In the genomic region with DNA sequence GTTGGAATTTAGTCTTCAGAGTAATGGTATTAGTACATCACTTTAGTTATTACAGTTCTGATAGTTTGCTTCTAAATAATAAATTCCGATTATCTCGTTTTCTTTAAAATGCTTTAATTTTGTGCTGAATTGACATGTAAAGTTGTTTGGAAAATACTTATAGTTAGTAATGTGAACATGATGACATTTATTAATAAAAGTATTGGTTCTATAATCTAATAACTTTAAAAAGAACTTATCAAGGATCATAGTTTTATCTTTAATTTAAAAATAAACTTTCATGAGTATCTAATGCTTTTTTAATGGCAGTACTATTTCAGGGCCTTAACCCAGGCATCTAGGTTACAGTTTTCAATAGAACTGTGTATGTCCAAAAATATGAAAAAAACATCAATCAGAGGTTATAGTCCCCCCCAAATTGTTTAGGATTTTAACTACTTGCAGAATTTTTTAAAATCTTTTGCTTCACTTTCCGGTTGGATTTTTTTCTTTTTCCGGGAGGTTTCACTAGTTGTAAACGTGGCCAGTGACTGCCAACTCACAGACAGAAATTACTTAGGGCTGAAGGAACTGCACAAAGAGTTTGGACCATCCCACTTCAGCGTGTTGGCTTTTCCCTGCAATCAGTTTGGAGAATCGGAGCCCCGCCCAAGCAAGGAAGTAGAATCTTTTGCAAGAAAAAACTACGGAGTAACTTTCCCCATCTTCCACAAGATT, we compare ENCODE assay signal across 9 cellular contexts. TPM values are rescaled to one million over a fixed set of nuclear protein-coding genes. Genes with fewer than 3 reads are reported as not detected.
DNase-seq lines count a peak whose midpoint lies in the region; ATAC-seq and TF ChIP-seq lines count a peak whose summit lies in the region.
"Had no signal": no experiment of that assay in that cellular context is flagged by ENCODE, and none has a peak within 500 bp of the region (broad histone marks: within the 10 kb centered on the region; RNA-seq: fewer than 3 reads in every experiment).

No MANE protein-coding gene starts in this region.

- H3K27me3 ChIP-seq in transverse colon (peaks cover 6% of the 10 kb centered on the region), dorsolateral prefrontal cortex (peaks cover 0 to 75% (median 30%) of the 10 kb centered on the region in 45 donors)

- no peak for ATAC-seq in GM21737 (IDR thresholded peaks at IDR 0.05; ENCODE audit: unreplicated experiment)
- ATAC-seq in HG03520 (IDR thresholded peaks at IDR 0.05; ENCODE audit: unreplicated experiment), result no peak

- TF ChIP-seq EP300 in transverse colon (IDR thresholded peaks at IDR 0.05; ENCODE audit: low read depth), result no peak

- no peaks in the 10 kb centered on the region for H3K9me3 ChIP-seq in transverse colon

- H3K4me3 ChIP-seq in transverse colon (peak overlapping the region in 3 of 4 donors; percentile 17 to 48 (median 29)), dorsolateral prefrontal cortex (peak overlapping the region in 23 of 59 donors; percentile 5 to 49 (median 28))

- no peak for TF ChIP-seq POLR2A in transverse colon (IDR thresholded peaks at IDR 0.05)

- H3K36me3 ChIP-seq in transverse colon, result no peaks in the 10 kb centered on the region

- 10 to 12% methylated on average over 5 to 9 of the region's 9 CpGs for WGBS in transverse colon (ENCODE audit: low coverage in 1 of 2), 2 donors

- H3K27ac ChIP-seq in transverse colon (peak overlapping the region; percentile 63 to 74 (median 65)), dorsolateral prefrontal cortex (no peak overlapping the region)

- peaks cover 0 to 15% (median 0%) of the 10 kb centered on the region in 4 donors for H3K4me1 ChIP-seq in transverse colon

- in situ Hi-C loops in transverse colon (cut with MboI; ENCODE audit: low pct_ligation_motif_present in 1 of 4, low pct_unique_long_range_greater_than_20kb in 1 of 4, low sequenced_read_pairs in 3 of 4), result loop anchor here (25.0 kb wide), 2 partner anchors 552 to 648 kb away; a partner anchor contains a TSS

- intact Hi-C loops in transverse colon (cut with DNase I; ENCODE audit: low total_unique reads), result no loop called here
- intact Hi-C loops in dorsolateral prefrontal cortex (cut with DNase I), result no loop called here

- TF ChIP-seq CTCF in transverse colon (IDR thresholded peaks at IDR 0.05), result no peak
- no peak for TF ChIP-seq CTCF in dorsolateral prefrontal cortex (IDR thresholded peaks at IDR 0.05 in 54 of 56, conservative IDR thresholded peaks at IDR 0.05 in 2 of 56; ENCODE audit: low read depth in 1 of 56, partially characterized antibody in 56 of 56)

- DNase-seq in HT1080 (ENCODE audit: low read depth) (peak; percentile 82), cerebellar cortex (ENCODE audit: low spot score) (peak; percentile 67), kidney glomerular epithelial cell (lab: John Stamatoyannopoulos, UW) (peak; percentile 90), transverse colon (peak; percentile 61), globus pallidus (ENCODE audit: low spot score) (no peak), dorsolateral prefrontal cortex (no peak)

RNA-seq across cellular contexts. Expression of a gene that starts 0.7 kb away (rescaled TPM):
- total RNA-seq in HT1080 (2014; rRNA removed; shearing (Covaris generic)), result 48.3 and 48.7 TPM in 2 replicates
- 83.5 and 85.4 TPM in 2 replicates for polyA plus RNA-seq in HT1080 (2015; cell fraction: cytosol; rRNA removed)
- polyA plus RNA-seq in HT1080 (2015; cell fraction: nucleus; rRNA removed), result 61.6 and 70.0 TPM in 2 replicates
- total RNA-seq in transverse colon (1 to 10 TPM in 3 of 4 donors, not detected in 1; 2.7 to 4.0 (median 3.5) TPM), dorsolateral prefrontal cortex (1 to 10 TPM in 29 of 120 experiments, under 1 TPM in 69, not detected in 22; 0.12 to 3.1 (median 0.69) TPM)

RNA-seq across cellular contexts. Expression of a gene that starts 12.3 kb away (rescaled TPM):
- not detected in 2 replicates for total RNA-seq in HT1080 (2014; rRNA removed; shearing (Covaris generic))
- polyA plus RNA-seq in HT1080 (2015; cell fraction: cytosol; rRNA removed), result 0.05 and 0.28 TPM in 2 replicates
- 0.48 and 0.56 TPM in 2 replicates for polyA plus RNA-seq in HT1080 (2015; cell fraction: nucleus; rRNA removed)
- not detected for total RNA-seq in transverse colon
- total RNA-seq in dorsolateral prefrontal cortex, result under 1 TPM in 18 of 120 experiments, not detected in 102; 0.13 to 0.68 (median 0.30) TPM
- total RNA-seq: subcutaneous adipose tissue had no signal

RNA-seq across cellular contexts. Expression of a gene that starts 58.2 kb away (rescaled TPM):
- 0.16 TPM in 1 of 2 replicates, not detected in the other for total RNA-seq in HT1080 (2014; rRNA removed; shearing (Covaris generic))
- 0.14 TPM in 1 of 2 replicates, not detected in the other for polyA plus RNA-seq in HT1080 (2015; cell fraction: cytosol; rRNA removed)
- 0.78 TPM in 1 of 2 replicates, not detected in the other for polyA plus RNA-seq in HT1080 (2015; cell fraction: nucleus; rRNA removed)
- total RNA-seq in transverse colon, result 1 to 10 TPM in 2 of 4 donors, not detected in 2; 7.6 to 8.3 TPM
- 1 to 10 TPM in 4 of 120 experiments, under 1 TPM in 13, not detected in 103; 0.44 to 1.8 (median 0.78) TPM for total RNA-seq in dorsolateral prefrontal cortex

Comparison
In these comparisons a context has a peak if more than half of its experiments do, and no peak if none do; other contexts are left out.
1. DNase-seq: peak in HT1080 (single experiment), cerebellar cortex (single experiment), kidney glomerular epithelial cell (single experiment) and transverse colon (single experiment); none in globus pallidus (single experiment) and dorsolateral prefrontal cortex (0 of 10).
2. H3K27ac ChIP-seq: peak in transverse colon (4 of 4); none in dorsolateral prefrontal cortex (0 of 59).